ENCODE assay signal across 1 cellular context in the genomic region with DNA sequence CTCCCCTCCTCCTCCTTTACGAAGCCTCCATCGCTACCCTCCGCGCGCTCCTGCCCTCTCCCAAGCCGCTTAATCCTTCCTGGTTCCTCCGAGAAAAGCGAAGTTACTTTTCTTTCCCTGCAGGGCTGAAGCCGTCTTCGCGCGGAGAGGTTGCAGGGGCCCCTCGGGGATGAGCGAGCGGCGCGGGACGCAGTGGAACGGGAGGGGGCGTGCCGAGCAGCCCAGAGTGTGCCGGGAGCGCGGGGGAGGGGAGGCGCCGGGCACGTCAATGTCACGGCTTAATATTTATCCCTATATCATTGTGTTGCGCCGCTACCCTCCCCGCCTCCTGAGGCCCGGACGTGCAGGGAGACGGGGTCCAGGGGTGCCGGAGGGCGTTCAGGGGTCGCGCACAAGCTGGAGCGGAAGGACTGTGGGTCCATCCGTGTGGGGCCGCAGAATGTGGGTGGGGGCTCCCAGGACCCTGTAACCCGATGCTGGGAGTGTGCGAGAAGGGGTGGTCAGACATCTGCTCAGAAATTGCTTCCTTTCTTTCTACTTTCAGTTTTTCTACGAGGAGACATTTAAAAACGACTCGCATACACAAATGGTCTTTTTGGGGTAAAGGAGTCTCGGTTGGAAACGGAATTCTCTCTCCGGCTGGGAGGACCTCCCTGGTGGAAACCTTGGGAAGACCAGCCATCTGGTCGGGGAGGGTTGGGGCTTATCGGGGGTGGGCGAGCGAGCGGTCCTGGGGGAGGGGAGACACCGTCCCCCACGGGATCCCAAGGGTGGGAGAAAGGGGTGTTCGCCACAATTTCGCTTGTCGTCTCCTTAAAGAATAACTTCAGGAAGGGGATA.
TF ChIP-seq lines count a peak whose summit lies in the region.

No MANE protein-coding gene starts in this region.

TF ChIP-seq in HepG2, 621 proteins besides CTCF, POLR2A, EP300 and RAD21 (continued from another document and continues in another):
- TF ChIP-seq, protein P1, sequence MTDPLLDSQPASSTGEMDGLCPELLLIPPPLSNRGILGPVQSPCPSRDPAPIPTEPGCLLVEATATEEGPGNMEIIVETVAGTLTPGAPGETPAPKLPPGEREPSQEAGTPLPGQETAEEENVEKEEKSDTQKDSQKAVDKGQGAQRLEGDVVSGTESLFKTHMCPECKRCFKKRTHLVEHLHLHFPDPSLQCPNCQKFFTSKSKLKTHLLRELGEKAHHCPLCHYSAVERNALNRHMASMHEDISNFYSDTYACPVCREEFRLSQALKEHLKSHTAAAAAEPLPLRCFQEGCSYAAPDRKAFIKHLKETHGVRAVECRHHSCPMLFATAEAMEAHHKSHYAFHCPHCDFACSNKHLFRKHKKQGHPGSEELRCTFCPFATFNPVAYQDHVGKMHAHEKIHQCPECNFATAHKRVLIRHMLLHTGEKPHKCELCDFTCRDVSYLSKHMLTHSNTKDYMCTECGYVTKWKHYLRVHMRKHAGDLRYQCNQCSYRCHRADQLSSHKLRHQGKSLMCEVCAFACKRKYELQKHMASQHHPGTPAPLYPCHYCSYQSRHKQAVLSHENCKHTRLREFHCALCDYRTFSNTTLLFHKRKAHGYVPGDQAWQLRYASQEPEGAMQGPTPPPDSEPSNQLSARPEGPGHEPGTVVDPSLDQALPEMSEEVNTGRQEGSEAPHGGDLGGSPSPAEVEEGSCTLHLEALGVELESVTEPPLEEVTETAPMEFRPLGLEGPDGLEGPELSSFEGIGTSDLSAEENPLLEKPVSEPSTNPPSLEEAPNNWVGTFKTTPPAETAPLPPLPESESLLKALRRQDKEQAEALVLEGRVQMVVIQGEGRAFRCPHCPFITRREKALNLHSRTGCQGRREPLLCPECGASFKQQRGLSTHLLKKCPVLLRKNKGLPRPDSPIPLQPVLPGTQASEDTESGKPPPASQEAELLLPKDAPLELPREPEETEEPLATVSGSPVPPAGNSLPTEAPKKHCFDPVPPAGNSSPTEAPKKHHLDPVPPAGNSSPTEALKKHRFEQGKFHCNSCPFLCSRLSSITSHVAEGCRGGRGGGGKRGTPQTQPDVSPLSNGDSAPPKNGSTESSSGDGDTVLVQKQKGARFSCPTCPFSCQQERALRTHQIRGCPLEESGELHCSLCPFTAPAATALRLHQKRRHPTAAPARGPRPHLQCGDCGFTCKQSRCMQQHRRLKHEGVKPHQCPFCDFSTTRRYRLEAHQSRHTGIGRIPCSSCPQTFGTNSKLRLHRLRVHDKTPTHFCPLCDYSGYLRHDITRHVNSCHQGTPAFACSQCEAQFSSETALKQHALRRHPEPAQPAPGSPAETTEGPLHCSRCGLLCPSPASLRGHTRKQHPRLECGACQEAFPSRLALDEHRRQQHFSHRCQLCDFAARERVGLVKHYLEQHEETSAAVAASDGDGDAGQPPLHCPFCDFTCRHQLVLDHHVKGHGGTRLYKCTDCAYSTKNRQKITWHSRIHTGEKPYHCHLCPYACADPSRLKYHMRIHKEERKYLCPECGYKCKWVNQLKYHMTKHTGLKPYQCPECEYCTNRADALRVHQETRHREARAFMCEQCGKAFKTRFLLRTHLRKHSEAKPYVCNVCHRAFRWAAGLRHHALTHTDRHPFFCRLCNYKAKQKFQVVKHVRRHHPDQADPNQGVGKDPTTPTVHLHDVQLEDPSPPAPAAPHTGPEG (CRISPR knock-in tag; IDR thresholded peaks at IDR 0.05): no peak
- no peak; the same call in 1 of the 2 replicates for TF ChIP-seq HMG20B (CRISPR knock-in tag; conservative IDR thresholded peaks at IDR 0.05)
- TF ChIP-seq SOX5 (CRISPR knock-in tag; IDR thresholded peaks at IDR 0.05; ENCODE audit: borderline replicate concordance): no peak; the same call in none of the 2 replicates
- TF ChIP-seq RBFOX2 (IDR thresholded peaks at IDR 0.05; ENCODE audit: low read depth, low read length): peak; percentile 73; the same call in 1 of the 2 replicates
- TF ChIP-seq, protein P2, sequence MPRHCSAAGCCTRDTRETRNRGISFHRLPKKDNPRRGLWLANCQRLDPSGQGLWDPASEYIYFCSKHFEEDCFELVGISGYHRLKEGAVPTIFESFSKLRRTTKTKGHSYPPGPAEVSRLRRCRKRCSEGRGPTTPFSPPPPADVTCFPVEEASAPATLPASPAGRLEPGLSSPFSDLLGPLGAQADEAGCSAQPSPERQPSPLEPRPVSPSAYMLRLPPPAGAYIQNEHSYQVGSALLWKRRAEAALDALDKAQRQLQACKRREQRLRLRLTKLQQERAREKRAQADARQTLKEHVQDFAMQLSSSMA (CRISPR knock-in tag; IDR thresholded peaks at IDR 0.05): no peak
- peak; percentile 92 for TF ChIP-seq KDM2A (CRISPR knock-in tag; IDR thresholded peaks at IDR 0.05; ENCODE audit: borderline replicate concordance, low read depth)
- TF ChIP-seq MXI1 (IDR thresholded peaks at IDR 0.05; ENCODE audit: borderline replicate concordance, low read depth, low read length): peak; percentile 78; the same call in 1 of the 3 replicates
- 0 out of 2 replicates have a peak, but pooled peaks have one; percentile 72 for TF ChIP-seq CREBL2 (CRISPR knock-in tag; IDR thresholded peaks at IDR 0.05; ENCODE audit: borderline replicate concordance)
- TF ChIP-seq ZNF230 (CRISPR knock-in tag; IDR thresholded peaks at IDR 0.05): no peak
- no peak for TF ChIP-seq ZNF607 (CRISPR knock-in tag; IDR thresholded peaks at IDR 0.05; ENCODE audit: borderline replicate concordance)
- TF ChIP-seq RBAK (CRISPR knock-in tag; IDR thresholded peaks at IDR 0.05): no peak
- peak; percentile 74; the same call in 1 of the 2 replicates for TF ChIP-seq TFE3 (CRISPR knock-in tag; IDR thresholded peaks at IDR 0.05)
- TF ChIP-seq ONECUT2 (CRISPR knock-in tag; IDR thresholded peaks at IDR 0.05): peak; percentile 16; the same call in 1 of the 2 replicates
- 0 out of 2 replicates have a peak, but pooled peaks have one; percentile 26 for TF ChIP-seq SNAPC2 (CRISPR knock-in tag; IDR thresholded peaks at IDR 0.05)
- no peak for TF ChIP-seq SP140L (CRISPR knock-in tag; IDR thresholded peaks at IDR 0.05; ENCODE audit: borderline replicate concordance)
- no peak for TF ChIP-seq KLF12 (CRISPR knock-in tag; IDR thresholded peaks at IDR 0.05; ENCODE audit: borderline replicate concordance)
- peak; percentile 36; the same call in 1 of the 2 replicates for TF ChIP-seq ZNF350 (CRISPR knock-in tag; IDR thresholded peaks at IDR 0.05; ENCODE audit: borderline replicate concordance, low read depth)
- TF ChIP-seq, protein P3, sequence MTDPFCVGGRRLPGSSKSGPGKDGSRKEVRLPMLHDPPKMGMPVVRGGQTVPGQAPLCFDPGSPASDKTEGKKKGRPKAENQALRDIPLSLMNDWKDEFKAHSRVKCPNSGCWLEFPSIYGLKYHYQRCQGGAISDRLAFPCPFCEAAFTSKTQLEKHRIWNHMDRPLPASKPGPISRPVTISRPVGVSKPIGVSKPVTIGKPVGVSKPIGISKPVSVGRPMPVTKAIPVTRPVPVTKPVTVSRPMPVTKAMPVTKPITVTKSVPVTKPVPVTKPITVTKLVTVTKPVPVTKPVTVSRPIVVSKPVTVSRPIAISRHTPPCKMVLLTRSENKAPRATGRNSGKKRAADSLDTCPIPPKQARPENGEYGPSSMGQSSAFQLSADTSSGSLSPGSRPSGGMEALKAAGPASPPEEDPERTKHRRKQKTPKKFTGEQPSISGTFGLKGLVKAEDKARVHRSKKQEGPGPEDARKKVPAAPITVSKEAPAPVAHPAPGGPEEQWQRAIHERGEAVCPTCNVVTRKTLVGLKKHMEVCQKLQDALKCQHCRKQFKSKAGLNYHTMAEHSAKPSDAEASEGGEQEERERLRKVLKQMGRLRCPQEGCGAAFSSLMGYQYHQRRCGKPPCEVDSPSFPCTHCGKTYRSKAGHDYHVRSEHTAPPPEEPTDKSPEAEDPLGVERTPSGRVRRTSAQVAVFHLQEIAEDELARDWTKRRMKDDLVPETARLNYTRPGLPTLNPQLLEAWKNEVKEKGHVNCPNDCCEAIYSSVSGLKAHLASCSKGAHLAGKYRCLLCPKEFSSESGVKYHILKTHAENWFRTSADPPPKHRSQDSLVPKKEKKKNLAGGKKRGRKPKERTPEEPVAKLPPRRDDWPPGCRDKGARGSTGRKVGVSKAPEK (CRISPR knock-in tag; IDR thresholded peaks at IDR 0.05; ENCODE audit: borderline replicate concordance): no peak
- no peak for TF ChIP-seq MAFF (IDR thresholded peaks at IDR 0.05; ENCODE audit: low read depth, low read length)
- no peak for TF ChIP-seq ZSCAN22 (CRISPR knock-in tag; IDR thresholded peaks at IDR 0.05)
- no peak; the same call in 1 of the 2 replicates for TF ChIP-seq UBTF (CRISPR knock-in tag; IDR thresholded peaks at IDR 0.05)
- TF ChIP-seq DMAP1 (CRISPR knock-in tag; IDR thresholded peaks at IDR 0.05): peak; percentile 28; the same call in 1 of the 2 replicates
- no peak for TF ChIP-seq SOX6 (IDR thresholded peaks at IDR 0.05)
- peak; percentile 88 for TF ChIP-seq SOX6 (CRISPR knock-in tag; IDR thresholded peaks at IDR 0.05)
- no peak for TF ChIP-seq TEAD2 (CRISPR knock-in tag; IDR thresholded peaks at IDR 0.05)
- no peak for TF ChIP-seq ZSCAN30 (CRISPR knock-in tag; IDR thresholded peaks at IDR 0.05)
- TF ChIP-seq ZSCAN29 (CRISPR knock-in tag; conservative IDR thresholded peaks at IDR 0.05): no peak
- no peak; the same call in 1 of the 2 replicates for TF ChIP-seq ZBTB2 (CRISPR knock-in tag; IDR thresholded peaks at IDR 0.05; ENCODE audit: low read depth)
- TF ChIP-seq, protein P4, sequence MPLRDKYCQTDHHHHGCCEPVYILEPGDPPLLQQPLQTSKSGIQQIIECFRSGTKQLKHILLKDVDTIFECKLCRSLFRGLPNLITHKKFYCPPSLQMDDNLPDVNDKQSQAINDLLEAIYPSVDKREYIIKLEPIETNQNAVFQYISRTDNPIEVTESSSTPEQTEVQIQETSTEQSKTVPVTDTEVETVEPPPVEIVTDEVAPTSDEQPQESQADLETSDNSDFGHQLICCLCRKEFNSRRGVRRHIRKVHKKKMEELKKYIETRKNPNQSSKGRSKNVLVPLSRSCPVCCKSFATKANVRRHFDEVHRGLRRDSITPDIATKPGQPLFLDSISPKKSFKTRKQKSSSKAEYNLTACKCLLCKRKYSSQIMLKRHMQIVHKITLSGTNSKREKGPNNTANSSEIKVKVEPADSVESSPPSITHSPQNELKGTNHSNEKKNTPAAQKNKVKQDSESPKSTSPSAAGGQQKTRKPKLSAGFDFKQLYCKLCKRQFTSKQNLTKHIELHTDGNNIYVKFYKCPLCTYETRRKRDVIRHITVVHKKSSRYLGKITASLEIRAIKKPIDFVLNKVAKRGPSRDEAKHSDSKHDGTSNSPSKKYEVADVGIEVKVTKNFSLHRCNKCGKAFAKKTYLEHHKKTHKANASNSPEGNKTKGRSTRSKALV (CRISPR knock-in tag; IDR thresholded peaks at IDR 0.05): no peak
- TF ChIP-seq SMARCE1 (IDR thresholded peaks at IDR 0.05; ENCODE audit: borderline replicate concordance): no peak
- TF ChIP-seq TGIF2 (CRISPR knock-in tag; IDR thresholded peaks at IDR 0.05): peak; percentile 85
- 0 out of 2 replicates have a peak, but pooled peaks have one; percentile 26 for TF ChIP-seq ZBTB26 (CRISPR knock-in tag; IDR thresholded peaks at IDR 0.05; ENCODE audit: borderline replicate concordance)
- no peak for TF ChIP-seq ATF1 (CRISPR knock-in tag; IDR thresholded peaks at IDR 0.05)
- TF ChIP-seq RFXANK (CRISPR knock-in tag; IDR thresholded peaks at IDR 0.05): no peak
- TF ChIP-seq LCORL (IDR thresholded peaks at IDR 0.05): no peak
- TF ChIP-seq LCORL (CRISPR knock-in tag; IDR thresholded peaks at IDR 0.05): peak; percentile 85
- TF ChIP-seq TEAD3 (CRISPR knock-in tag; optimal IDR thresholded peaks at IDR 0.05; ENCODE audit: borderline replicate concordance): peak; percentile 68
- peak; percentile 60; the same call in 1 of the 2 replicates for TF ChIP-seq ZNF331 (CRISPR knock-in tag; IDR thresholded peaks at IDR 0.05)
- peak; percentile 67 for TF ChIP-seq BCL6 (CRISPR knock-in tag; IDR thresholded peaks at IDR 0.05)
